10 cellular contexts compared by ENCODE assay signal in the genomic region with DNA sequence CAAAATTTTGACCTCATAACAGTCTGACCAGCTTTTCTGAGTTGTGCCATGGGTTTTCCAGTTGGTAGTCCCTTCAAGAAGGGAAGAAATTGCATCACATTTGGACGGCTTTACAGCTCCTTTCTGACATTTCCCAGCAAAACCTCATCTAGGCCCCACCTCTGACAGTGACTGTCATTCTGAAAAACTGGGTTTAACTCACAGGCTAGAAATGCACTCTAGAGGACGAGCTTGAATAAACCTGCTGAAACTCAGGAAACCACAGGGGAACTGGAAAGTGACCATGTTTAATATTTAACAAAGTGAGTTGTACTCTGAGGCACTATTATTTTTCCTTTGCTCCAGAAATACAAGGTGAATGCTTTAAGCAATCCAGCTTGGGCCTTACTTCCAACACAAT.
DNase-seq lines count a peak whose midpoint lies in the region; ATAC-seq, FAIRE-seq and TF ChIP-seq lines count a peak whose summit lies in the region.
"Had no signal": no experiment of that assay in that cellular context is flagged by ENCODE, and none has a peak within 500 bp of the region (broad histone marks: within the 10 kb centered on the region; RNA-seq: fewer than 3 reads in every experiment).

No MANE protein-coding gene starts in this region.

- H3K4me3 ChIP-seq in mucosa of descending colon: no peak overlapping the region

- H3K4me1 ChIP-seq in mucosa of descending colon (ENCODE audit: low read depth): no peaks in the 10 kb centered on the region

- no peak for TF ChIP-seq CTCF in mucosa of descending colon (IDR thresholded peaks at IDR 0.05)

- no peak for FAIRE-seq in HTR-8/SVneo (lab: Jason Lieb, UNC)
- FAIRE-seq: keratinocyte had no signal

- intact Hi-C loops in mucosa of descending colon (cut with DNase I, micrococcal nuclease): no loop called here

- no peaks in the 10 kb centered on the region for H3K36me3 ChIP-seq in mucosa of descending colon (ENCODE audit: low read depth)

- no peaks in the 10 kb centered on the region for H3K9me3 ChIP-seq in mucosa of descending colon

- no peak for TF ChIP-seq POLR2A in GM18505 (IDR thresholded peaks at IDR 0.05; ENCODE audit: borderline replicate concordance, extremely low read depth, insufficient read depth, insufficient read length)

- DNase-seq in glomerular visceral epithelial cell (ENCODE audit: extremely low spot score) (peak; percentile 88), mesenteric fat pad (ENCODE audit: low spot score) (no peak), mucosa of descending colon (no peak), cerebellar nuclear complex (lab: John Stamatoyannopoulos, UW) (no peak), HTR-8/SVneo (ENCODE audit: insufficient read length, low spot score) (no peak)
- DNase-seq: activated naive CD4-positive, alpha-beta T cell had no signal

- ATAC-seq in GM18505 (IDR thresholded peaks at IDR 0.05; ENCODE audit: unreplicated experiment) (peak; percentile 97), GM19468 (IDR thresholded peaks at IDR 0.05; ENCODE audit: extremely low read depth, unreplicated experiment) (peak; percentile 92), HG03066 (IDR thresholded peaks at IDR 0.05; ENCODE audit: low read depth, unreplicated experiment) (peak; percentile 98), mucosa of descending colon (no peak)
